Comparison of ENCODE assay signal across 19 cellular contexts in genomic region chrX:120293015-120293414, GRCh38. TPM values are rescaled to one million over a fixed set of nuclear protein-coding genes. Genes with fewer than 3 reads are reported as not detected.
DNase-seq lines count a peak whose midpoint lies in the region; ATAC-seq, FAIRE-seq and TF ChIP-seq lines count a peak whose summit lies in the region.
"Had no signal": no experiment of that assay in that cellular context is flagged by ENCODE, and none has a peak within 500 bp of the region (broad histone marks: within the 10 kb centered on the region; RNA-seq: fewer than 3 reads in every experiment).

No MANE protein-coding gene starts in this region.

- H3K79me2 ChIP-seq in Loucy (ENCODE audit: insufficient read depth, low read length): no peaks in the 10 kb centered on the region

- H3K36me3 ChIP-seq in BLaER1 (no peaks in the 10 kb centered on the region), Loucy (ENCODE audit: insufficient read depth, low read length) (no peaks in the 10 kb centered on the region)

- no peaks in the 10 kb centered on the region for H3K27me3 ChIP-seq in BLaER1
- H3K27me3 ChIP-seq in Loucy (ENCODE audit: insufficient read depth, low read length, poor library complexity, severe bottlenecking): no peaks in the 10 kb centered on the region

- H3K4me2 ChIP-seq in BLaER1 (peak overlapping the region; percentile 79), Loucy (ENCODE audit: low read depth, low read length, poor library complexity, severe bottlenecking) (peak overlapping the region; percentile 11)

- H3K9me3 ChIP-seq in BLaER1 (no peaks in the 10 kb centered on the region), Loucy (ENCODE audit: insufficient read depth, low read depth, low read length) (no peaks in the 10 kb centered on the region)
- H3K9me3 ChIP-seq: Caco-2 had no signal

- peaks cover 75% of the 10 kb centered on the region for H3K4me1 ChIP-seq in BLaER1
- H3K4me1 ChIP-seq in Loucy (ENCODE audit: insufficient read depth, low read length, poor library complexity, severe bottlenecking): peaks cover 24% of the 10 kb centered on the region
- H3K4me1 ChIP-seq: Caco-2 had no signal

- H3K27ac ChIP-seq in BLaER1: no peak overlapping the region
- H3K27ac ChIP-seq: C4-2B, HL-60 had no signal

- intact Hi-C loops in left cardiac atrium (cut with DNase I): no loop called here

- H4K20me1 ChIP-seq in BLaER1 (no peaks in the 10 kb centered on the region), Loucy (ENCODE audit: insufficient read depth, low read length, poor library complexity, severe bottlenecking) (no peaks in the 10 kb centered on the region)

- no peak for FAIRE-seq in GM12891 (lab: Jason Lieb, UNC)
- FAIRE-seq: D721Med, H1, K562 had no signal

- ATAC-seq in left cardiac atrium: no peak
- ATAC-seq: K562 had no signal

- H3K9ac ChIP-seq in BLaER1: no peak overlapping the region
- H3K9ac ChIP-seq in Loucy (ENCODE audit: low read depth, low read length, poor library complexity, severe bottlenecking): no peak overlapping the region

- TF ChIP-seq POLR2A in GM12891 (IDR thresholded peaks at IDR 0.05; ENCODE audit: low read depth, low read length): no peak

- 0 out of 2 replicates have a peak, but pooled peaks have one; percentile 12 for TF ChIP-seq CTCF in Loucy (conservative IDR thresholded peaks at IDR 0.05; ENCODE audit: low read length)

- DNase-seq in DMS 273 (lab: John Stamatoyannopoulos, UW; ENCODE audit: unreplicated experiment) (peak; percentile 70), NCI-H82 (lab: John Stamatoyannopoulos, UW) (peak; percentile 33), cerebellar nuclear complex (lab: John Stamatoyannopoulos, UW) (no peak), left cardiac atrium (no peak), GM12891 (ENCODE audit: insufficient read length, low spot score) (no peak)
- DNase-seq: Caco-2; CD4-positive, alpha-beta T cell; DMS79 treated with DMSO at 0.1 percent for 48 hours; GF-D8; H9; IMR-90 had no signal

- H3K4me3 ChIP-seq in BLaER1 (no peak overlapping the region), Loucy (ENCODE audit: low read length, poor library complexity, severe bottlenecking) (no peak overlapping the region)
- H3K4me3 ChIP-seq: K562 had no signal

- H2AFZ ChIP-seq in Loucy (ENCODE audit: low read length): no peak overlapping the region

- no peaks in the 10 kb centered on the region for H3F3A ChIP-seq in Loucy (ENCODE audit: low read depth)

- H3K9me2 ChIP-seq in Loucy (replicated peaks; ENCODE audit: low read depth, low read length): no peaks in the 10 kb centered on the region

TF ChIP-seq in GM12891, 5 proteins besides CTCF, POLR2A, EP300 and RAD21:
- TF ChIP-seq PAX5 (IDR thresholded peaks at IDR 0.05; ENCODE audit: insufficient read depth, low read length, severe bottlenecking): no peak
- no peak for TF ChIP-seq POLR2AphosphoS5 (IDR thresholded peaks at IDR 0.05; ENCODE audit: low read depth, low read length)
- TF ChIP-seq SPI1 (IDR thresholded peaks at IDR 0.05; ENCODE audit: low read depth, low read length): no peak
- TF ChIP-seq POU2F2 (IDR thresholded peaks at IDR 0.05; ENCODE audit: low read depth, low read length): no peak
- TF ChIP-seq TAF1 (IDR thresholded peaks at IDR 0.05; ENCODE audit: low read depth, low read length): no peak

RNA-seq across cellular contexts. Expression of gene TMEM255A, which starts 18.2 kb away (rescaled TPM):
- 1 to 10 TPM in 1 of 2 donors, under 1 TPM in 1; 0.42 to 1.4 TPM for total RNA-seq in left cardiac atrium
- 0.15 TPM for polyA plus RNA-seq in GM12891 (2012; ENCODE audit: low read depth, missing spikeins)
- total RNA-seq: CD4-positive, alpha-beta T cell; HT1080; IMR-90; K562 had no signal

RNA-seq across cellular contexts. Expression of gene ZBTB33, which starts 42.4 kb away (rescaled TPM):
- 1 to 10 TPM; 5.9 to 7.7 TPM for total RNA-seq in left cardiac atrium
- polyA plus RNA-seq in GM12891 (2012; ENCODE audit: low read depth, missing spikeins): 8.4 TPM

Comparison
In these comparisons a context has a peak if more than half of its experiments do, and no peak if none do; other contexts are left out.
1. DNase-seq: peak in DMS 273 (single experiment) and NCI-H82 (single experiment); none in cerebellar nuclear complex (0 of 2), left cardiac atrium (single experiment) and GM12891 (single experiment).